In the genomic region with DNA sequence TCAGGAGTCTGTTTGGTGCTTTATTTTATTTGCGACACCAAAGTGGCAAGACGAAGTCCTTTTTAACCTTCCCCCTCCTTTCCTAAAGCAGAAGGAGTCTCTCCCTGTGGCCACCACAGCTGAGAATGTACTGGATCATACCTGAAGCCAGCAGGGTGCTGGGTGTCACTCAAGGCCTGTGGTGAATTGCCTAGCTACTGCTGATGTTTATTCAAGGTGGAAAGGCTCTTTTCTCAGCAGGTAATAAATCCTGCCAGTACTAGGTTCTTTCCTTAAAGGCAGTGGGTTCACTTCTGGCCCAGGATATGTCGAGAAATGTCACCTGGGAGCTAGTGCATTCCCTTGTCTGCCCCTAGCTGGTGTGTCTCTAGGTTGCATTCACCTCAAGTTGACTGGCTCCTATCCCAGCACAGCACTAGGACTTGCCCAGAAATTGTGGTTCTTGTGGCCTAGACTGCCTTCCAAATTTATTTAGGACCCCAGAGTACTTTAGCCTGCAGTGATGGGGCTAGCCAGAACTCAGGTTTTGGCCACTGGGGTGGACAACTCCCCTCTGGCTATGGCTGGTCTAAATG, we compare ENCODE assay signal across 18 cellular contexts.
DNase-seq lines count a peak whose midpoint lies in the region; TF ChIP-seq lines count a peak whose summit lies in the region.
"Had no signal": no experiment of that assay in that cellular context is flagged by ENCODE, and none has a peak within 500 bp of the region (broad histone marks: within the 10 kb centered on the region; RNA-seq: fewer than 3 reads in every experiment).

No MANE protein-coding gene starts in this region.

- no peaks in the 10 kb centered on the region for H3K9me3 ChIP-seq in endodermal cell (ENCODE audit: control insufficient read depth, low read length)
- H3K9me3 ChIP-seq in osteoblast (ENCODE audit: low read depth, low read length): no peaks in the 10 kb centered on the region
- no peaks in the 10 kb centered on the region for H3K9me3 ChIP-seq in Karpas-422 (ENCODE audit: low read length)
- H3K9me3 ChIP-seq: A549, HAP-1 had no signal

- H3K9me3 Mint-ChIP-seq in endodermal cell: no peaks in the 10 kb centered on the region
- H3K9me3 Mint-ChIP-seq: CD4-positive, alpha-beta T cell had no signal

- no peak overlapping the region for H3K4me3 ChIP-seq in endodermal cell (ENCODE audit: low read length)
- H3K4me3 ChIP-seq in osteoblast (ENCODE audit: insufficient read depth, low read length): no peak overlapping the region
- no peak overlapping the region for H3K4me3 ChIP-seq in Karpas-422 (ENCODE audit: low read length)
- H3K4me3 ChIP-seq: A549, HAP-1 had no signal

- no peaks in the 10 kb centered on the region for H3K27me3 ChIP-seq in endodermal cell (ENCODE audit: control insufficient read depth, insufficient read depth, low read length, poor library complexity, severe bottlenecking)
- no peaks in the 10 kb centered on the region for H3K27me3 ChIP-seq in osteoblast (ENCODE audit: insufficient read depth, low read length)
- no peaks in the 10 kb centered on the region for H3K27me3 ChIP-seq in Karpas-422 (ENCODE audit: low read length)

- no peak overlapping the region for H2AFZ ChIP-seq in osteoblast (ENCODE audit: low read length)
- no peak overlapping the region for H2AFZ ChIP-seq in Karpas-422 (ENCODE audit: low read length)

- no peak overlapping the region for H3K4me3 Mint-ChIP-seq in endodermal cell
- H3K4me3 Mint-ChIP-seq: CD4-positive, alpha-beta T cell had no signal

- no peaks in the 10 kb centered on the region for H3K36me3 Mint-ChIP-seq in endodermal cell (ENCODE audit: low read depth)

- TF ChIP-seq CTCF in endodermal cell (conservative IDR thresholded peaks at IDR 0.05) (no peak), osteoblast (IDR thresholded peaks at IDR 0.05; ENCODE audit: extremely low read depth, low read depth, low read length) (no peak)

- DNase-seq in NCI-H1417 (lab: John Stamatoyannopoulos, UW) (peak in 2 of 3 experiments; percentile 21 to 29), NCI-H1417 treated with DMSO at 0.1 percent for 48 hours (lab: John Stamatoyannopoulos, UW) (no peak), astrocyte of the hippocampus (ENCODE audit: low read depth, low spot score) (peak; percentile 35), endodermal cell (peak; percentile 49), osteoblast (ENCODE audit: insufficient read length, low spot score, missing footprints) (peak; percentile 5), Karpas-422 (no peak), SKM-1 (lab: John Stamatoyannopoulos, UW; ENCODE audit: unreplicated experiment) (no peak), DMS53 (lab: John Stamatoyannopoulos, UW) (no peak)
- DNase-seq: AML-193; Caco-2; CD4-positive, alpha-beta T cell; DMS153; DMS79 treated with DMSO at 0.1 percent for 48 hours; GF-D8 had no signal

- no peak overlapping the region for H3K9ac ChIP-seq in endodermal cell (ENCODE audit: extremely low read depth, low read length, poor library complexity, severe bottlenecking)
- H3K9ac ChIP-seq in Karpas-422 (ENCODE audit: low read length): no peak overlapping the region

- H3K36me3 ChIP-seq in endodermal cell (ENCODE audit: control insufficient read depth, insufficient read depth, low read length): no peaks in the 10 kb centered on the region
- H3K36me3 ChIP-seq in osteoblast (ENCODE audit: insufficient read depth, low read length): no peaks in the 10 kb centered on the region
- H3K36me3 ChIP-seq in Karpas-422 (ENCODE audit: insufficient read depth, low read length): no peaks in the 10 kb centered on the region
- H3K36me3 ChIP-seq: HAP-1 had no signal

- WGBS in endodermal cell (ENCODE audit: insufficient coverage in 1 of 2, insufficient read length in 1 of 2), 2 experiments: 91 to 100% methylated on average over 1 to 3 of the region's 3 CpGs

- H3K79me2 ChIP-seq in osteoblast (ENCODE audit: insufficient read depth, low read length) (no peaks in the 10 kb centered on the region), Karpas-422 (ENCODE audit: low read length) (no peaks in the 10 kb centered on the region)

- H3K4me1 ChIP-seq in endodermal cell (ENCODE audit: control insufficient read depth, insufficient read depth, low read length) (no peaks in the 10 kb centered on the region), osteoblast (ENCODE audit: insufficient read depth, low read length) (no peaks in the 10 kb centered on the region), Karpas-422 (ENCODE audit: low read length) (no peaks in the 10 kb centered on the region)
- H3K4me1 ChIP-seq: A549, Caco-2, HAP-1 had no signal

- no peak overlapping the region for H3K4me2 ChIP-seq in osteoblast (ENCODE audit: insufficient read depth, low read length)
- H3K4me2 ChIP-seq in Karpas-422 (ENCODE audit: low read depth, low read length, poor library complexity, severe bottlenecking): no peak overlapping the region
- H3K4me2 ChIP-seq: A549 had no signal

- H3K27ac ChIP-seq in endodermal cell (ENCODE audit: low read depth, low read length) (no peak overlapping the region), osteoblast (ENCODE audit: low read depth, low read length) (no peak overlapping the region), Karpas-422 (ENCODE audit: low read length) (no peak overlapping the region)
- H3K27ac ChIP-seq: 22Rv1, A549, C4-2B had no signal

- H3K4me1 Mint-ChIP-seq in endodermal cell: peaks cover 20% of the 10 kb centered on the region

- H4K20me1 ChIP-seq in osteoblast (ENCODE audit: insufficient read depth, low read length): no peaks in the 10 kb centered on the region
- H4K20me1 ChIP-seq in Karpas-422 (ENCODE audit: insufficient read depth, low read depth, low read length): no peaks in the 10 kb centered on the region

- no peaks in the 10 kb centered on the region for H3K27me3 Mint-ChIP-seq in endodermal cell (ENCODE audit: insufficient read depth)

- H3K27ac Mint-ChIP-seq in endodermal cell: no peak overlapping the region
- H3K27ac Mint-ChIP-seq: CD4-positive, alpha-beta T cell had no signal

- H3K9me2 ChIP-seq in Karpas-422 (replicated peaks; ENCODE audit: insufficient read depth, low read length): 0 out of 2 replicates have a peak, but pooled peaks cover 4% of the 10 kb centered on the region

Comparison
In these comparisons a context has a peak if more than half of its experiments do, and no peak if none do; other contexts are left out.
1. DNase-seq: peak in NCI-H1417 (2 of 3), astrocyte of the hippocampus (single experiment), endodermal cell (single experiment) and osteoblast (single experiment); none in NCI-H1417 treated with DMSO at 0.1 percent for 48 hours (single experiment), Karpas-422 (single experiment), SKM-1 (single experiment) and DMS53 (single experiment).